In the genomic region with DNA sequence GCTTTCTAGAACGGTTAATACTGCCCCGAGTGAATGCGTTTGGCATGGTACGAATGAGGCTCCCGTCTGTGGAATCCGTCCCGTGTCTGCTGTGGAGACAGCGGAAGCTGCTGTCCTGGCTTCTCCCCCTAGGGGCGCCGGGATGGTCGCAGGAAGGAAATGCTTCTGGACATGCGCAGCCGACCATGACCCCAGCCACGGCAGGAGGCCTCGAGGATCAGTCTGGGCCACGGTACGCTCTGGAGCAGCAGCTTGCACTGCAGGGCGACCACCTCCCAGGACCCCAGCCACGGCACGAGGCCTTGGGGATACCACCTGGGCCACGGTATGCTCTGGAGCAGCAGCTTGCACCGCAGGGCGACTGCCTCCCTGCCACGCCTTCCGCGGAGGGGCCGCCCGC, we compare ENCODE assay signal across 16 cellular contexts. TPM values are rescaled to one million over a fixed set of nuclear protein-coding genes. Genes with fewer than 3 reads are reported as not detected.
A peak's percentile ranks its signal among the peaks of the same experiment; 100 is the strongest.
DNase-seq lines count a peak whose midpoint lies in the region; ATAC-seq and TF ChIP-seq lines count a peak whose summit lies in the region.
"Had no signal": no experiment of that assay in that cellular context is flagged by ENCODE, and none has a peak within 500 bp of the region (broad histone marks: within the 10 kb centered on the region; RNA-seq: fewer than 3 reads in every experiment).

No MANE protein-coding gene starts in this region.

- H3K4me1 ChIP-seq in PC-9 (replicated peaks; ENCODE audit: insufficient read depth) (no peaks in the 10 kb centered on the region), osteoblast (ENCODE audit: insufficient read depth, low read length) (peaks cover 4% of the 10 kb centered on the region), ovary (ENCODE audit: insufficient read depth) (no peaks in the 10 kb centered on the region)

- peaks cover 22% of the 10 kb centered on the region for H3F3A ChIP-seq in PC-9 (ENCODE audit: insufficient read depth, low read depth)

- 85 to 86% (median 85%) methylated on average over 28 of the region's 28 CpGs for WGBS in ovary, 3 donors

- H3K4me3 Mint-ChIP-seq in CD14-positive monocyte, result no peak overlapping the region
- H3K4me3 Mint-ChIP-seq: activated CD4-positive, alpha-beta memory T cell treated with anti-CD3 and anti-CD28 coated beads for 36 hours; stimulated activated naive CD8-positive, alpha-beta T cell treated with anti-CD3 and anti-CD28 coated beads, Interleukin-15, Interleukin-2, amounts not matched to agents 100 ng/mL and 50 ng/mL, for 24 hours; T-helper 1 cell treated with Interleukin-12 subunit alpha and Interleukin-12 subunit beta and Interleukin-4 antibody, amounts not matched to agents 30 μg/mL and 1 μg/mL, for 36 hours had no signal

- TF ChIP-seq POLR2A in ovary (IDR thresholded peaks at IDR 0.05), result no peak

- POLR2A ChIA-PET in PC-9 (lab: Charles Lee; ENCODE audit: unreplicated experiment), result no interaction called here

- intact Hi-C loops in CD14-positive monocyte (cut with micrococcal nuclease) (loop anchor here (10.0 kb wide), 2 partner anchors 110 to 160 kb away; partner anchors contain the start of gene CYTH3 (in 1 of the 2)), PC-9 (cut with micrococcal nuclease; ENCODE audit: unreplicated experiment) (loop anchor here (5.0 kb wide), 1 partner anchor 108 kb away; the partner anchor contains the start of gene CYTH3), ovary (cut with DNase I) (loop anchor here in 2 of 4 donors (5.0 kb wide), 1 partner anchor 158 kb away; no protein-coding TSS in a partner anchor)

- H3K4me1 Mint-ChIP-seq in CD14-positive monocyte, result no peaks in the 10 kb centered on the region

- no peaks in the 10 kb centered on the region for H3K9me3 ChIP-seq in PC-9 (ENCODE audit: insufficient read depth, low read depth)
- H3K9me3 ChIP-seq in osteoblast (ENCODE audit: low read depth, low read length), result no peaks in the 10 kb centered on the region
- no peaks in the 10 kb centered on the region for H3K9me3 ChIP-seq in ovary
- H3K9me3 ChIP-seq: left lung had no signal

- H4K20me1 ChIP-seq in PC-9 (ENCODE audit: insufficient read depth) (peaks cover 11% of the 10 kb centered on the region), osteoblast (ENCODE audit: insufficient read depth, low read length) (peaks cover 2% of the 10 kb centered on the region)

- no peak overlapping the region for H3K4me2 ChIP-seq in PC-9
- H3K4me2 ChIP-seq in osteoblast (ENCODE audit: insufficient read depth, low read length), result no peak overlapping the region

- H3K36me3 ChIP-seq in PC-9 (ENCODE audit: low read depth) (peaks cover 15% of the 10 kb centered on the region; the same call in 1 of the 2 replicates), osteoblast (ENCODE audit: insufficient read depth, low read length) (peaks cover 48% of the 10 kb centered on the region), ovary (no peaks in the 10 kb centered on the region)

- H3K27ac ChIP-seq in PC-9, result no peak overlapping the region
- no peak overlapping the region for H3K27ac ChIP-seq in osteoblast (ENCODE audit: low read depth, low read length)
- no peak overlapping the region for H3K27ac ChIP-seq in ovary
- H3K27ac ChIP-seq: left lung had no signal

- BruUV-seq in PC-9 (replicated peaks; lab: Mats Ljungman, UMichigan), result TSS peak; percentile 7

- H3K79me2 ChIP-seq in PC-9 (ENCODE audit: low read depth), result no peaks in the 10 kb centered on the region
- H3K79me2 ChIP-seq in osteoblast (ENCODE audit: insufficient read depth, low read length), result peaks cover 2% of the 10 kb centered on the region

- H3K9me3 Mint-ChIP-seq in CD14-positive monocyte, result no peaks in the 10 kb centered on the region
- H3K9me3 Mint-ChIP-seq: activated CD4-positive, alpha-beta memory T cell treated with anti-CD3 and anti-CD28 coated beads for 36 hours; stimulated activated naive CD8-positive, alpha-beta T cell treated with anti-CD3 and anti-CD28 coated beads, Interleukin-15, Interleukin-2, amounts not matched to agents 100 ng/mL and 50 ng/mL, for 24 hours; T-helper 1 cell treated with Interleukin-12 subunit alpha and Interleukin-12 subunit beta and Interleukin-4 antibody, amounts not matched to agents 30 μg/mL and 1 μg/mL, for 36 hours had no signal

- no peaks in the 10 kb centered on the region for H3K9me2 ChIP-seq in PC-9 (ENCODE audit: insufficient read depth)

- H3K27me3 Mint-ChIP-seq in CD14-positive monocyte (ENCODE audit: low read depth in 3 of 3), result peaks cover 0 to 7% (median 1%) of the 10 kb centered on the region in 3 donors
- H3K27me3 Mint-ChIP-seq: activated CD4-positive, alpha-beta memory T cell treated with anti-CD3 and anti-CD28 coated beads for 36 hours; stimulated activated naive CD8-positive, alpha-beta T cell treated with anti-CD3 and anti-CD28 coated beads, Interleukin-15, Interleukin-2, amounts not matched to agents 100 ng/mL and 50 ng/mL, for 24 hours had no signal

- H3K27ac Mint-ChIP-seq in CD14-positive monocyte, result no peak overlapping the region
- H3K27ac Mint-ChIP-seq: activated CD4-positive, alpha-beta memory T cell treated with anti-CD3 and anti-CD28 coated beads for 36 hours; stimulated activated naive CD8-positive, alpha-beta T cell treated with anti-CD3 and anti-CD28 coated beads, Interleukin-15, Interleukin-2, amounts not matched to agents 100 ng/mL and 50 ng/mL, for 24 hours; T-helper 1 cell treated with Interleukin-12 subunit alpha and Interleukin-12 subunit beta and Interleukin-4 antibody, amounts not matched to agents 30 μg/mL and 1 μg/mL, for 36 hours had no signal

- no peak for TF ChIP-seq CTCF in CD14-positive monocyte (IDR thresholded peaks at IDR 0.05)
- TF ChIP-seq CTCF in PC-9 (conservative IDR thresholded peaks at IDR 0.05), result peak; percentile 21; the same call in 1 of the 2 replicates
- TF ChIP-seq CTCF in fibroblast of pulmonary artery (IDR thresholded peaks at IDR 0.05; ENCODE audit: low read length, missing control alignments), result peak; percentile 11
- no peak for TF ChIP-seq CTCF in osteoblast (IDR thresholded peaks at IDR 0.05; ENCODE audit: extremely low read depth, low read depth, low read length)
- TF ChIP-seq CTCF in ovary (IDR thresholded peaks at IDR 0.05), result no peak

- no peaks in the 10 kb centered on the region for H3K27me3 ChIP-seq in PC-9 (ENCODE audit: insufficient read depth, low read depth)
- H3K27me3 ChIP-seq in osteoblast (ENCODE audit: insufficient read depth, low read length), result no peaks in the 10 kb centered on the region
- H3K27me3 ChIP-seq in ovary, result no peaks in the 10 kb centered on the region
- H3K27me3 ChIP-seq: left lung had no signal

- H3K4me3 ChIP-seq in PC-9 (no peak overlapping the region), fibroblast of pulmonary artery (replicated peaks; ENCODE audit: low read depth, low read length) (no peak overlapping the region), osteoblast (ENCODE audit: insufficient read depth, low read length) (no peak overlapping the region), ovary (no peak overlapping the region)
- H3K4me3 ChIP-seq: left lung had no signal

- CTCF ChIA-PET in PC-9 (lab: Charles Lee), result no interaction called here

- ATAC-seq in HG03439 (IDR thresholded peaks at IDR 0.05; ENCODE audit: unreplicated experiment), result no peak
- ATAC-seq: left lung had no signal

- peaks cover 39 to 54% of the 10 kb centered on the region in 2 donors for H3K36me3 Mint-ChIP-seq in CD14-positive monocyte

- H2AFZ ChIP-seq in PC-9 (no peak overlapping the region), osteoblast (ENCODE audit: low read length) (no peak overlapping the region)

- DNase-seq in CD14-positive monocyte (ENCODE audit: low spot score) (peak; percentile 15), PC-9 (no peak), fibroblast of pulmonary artery (ENCODE audit: low read depth) (no peak), osteoblast (ENCODE audit: insufficient read length, low spot score, missing footprints) (peak; percentile 80), ovary (no peak), T-helper 1 cell (no peak), ureter (ENCODE audit: low spot score) (no peak)
- DNase-seq: activated CD4-positive, alpha-beta memory T cell treated with anti-CD3 and anti-CD28 coated beads for 36 hours; activated naive CD4-positive, alpha-beta T cell treated with Interleukin-2 at 50 U/mL for 16 hours; KBM-7; left lung; NCI-H187 treated with DMSO at 0.1 percent for 48 hours; stimulated activated CD4-positive, alpha-beta T cell treated with anti-CD3 and anti-CD28 coated beads, Interleukin-4, amount 100 ng/mL, for 1 hour had no signal

- no peak for TF ChIP-seq EP300 in ovary (IDR thresholded peaks at IDR 0.05)

RNA-seq across cellular contexts. Expression of gene USP42, which starts 59.7 kb away (rescaled TPM):
- polyA plus RNA-seq in CD14-positive monocyte (1 to 10 TPM; 1.5 to 2.8 TPM), ovary (1 to 10 TPM; 5.4 to 9.5 TPM)
- total RNA-seq in PC-9 (2021) (17.5 TPM in 2 replicates), osteoblast (6.8 and 8.0 TPM in 2 replicates), ovary (10 to 100 TPM in 5 of 7 donors, 1 to 10 TPM in 2; 7.5 to 15.5 (median 12.9) TPM), ureter (14.4 TPM)

Comparison
In these comparisons a context has a peak if more than half of its experiments do, and no peak if none do; other contexts are left out.
1. DNase-seq: peak in CD14-positive monocyte (single experiment) and osteoblast (single experiment); none in PC-9 (0 of 2), fibroblast of pulmonary artery (single experiment), ovary (0 of 5), T-helper 1 cell (0 of 5) and ureter (single experiment).
2. CTCF ChIP-seq: peak in PC-9 (single experiment) and fibroblast of pulmonary artery (single experiment); none in CD14-positive monocyte (single experiment), osteoblast (single experiment) and ovary (0 of 3).